ENCODE assay signal across 1 cellular context in genomic region chr1:43171876-43172531, GRCh38.
TF ChIP-seq lines count a peak whose summit lies in the region.

Gene CFAP57 (plus strand): TSS chr1:43172330. CDS start chr1:43172754, 424 bp downstream.
Gene EBNA1BP2 (minus strand): TSS chr1:43172290. CDS start chr1:43172118, 172 bp downstream.

TF ChIP-seq in K562, 482 proteins besides CTCF, POLR2A, EP300 and RAD21 (continued from another document):
- TF ChIP-seq ZNF280B (CRISPR knock-in tag; IDR thresholded peaks at IDR 0.05) (no peak), USF2 (CRISPR knock-in tag; IDR thresholded peaks at IDR 0.05) (0 out of 2 replicates have a peak, but pooled peaks have one; percentile 28), ZNF282 (CRISPR knock-in tag; IDR thresholded peaks at IDR 0.05) (no peak), DACH1 (IDR thresholded peaks at IDR 0.05; ENCODE audit: partially characterized antibody) (no peak), HNRNPH1 (optimal IDR thresholded peaks at IDR 0.05; ENCODE audit: low read depth, low read length) (no peak), NFATC3 (IDR thresholded peaks at IDR 0.05) (no peak), RBM34 (IDR thresholded peaks at IDR 0.05; ENCODE audit: borderline replicate concordance, insufficient read depth, low read length) (no peak), EP400 (IDR thresholded peaks at IDR 0.05) (peak; percentile 97), ZBTB34 (CRISPR knock-in tag; IDR thresholded peaks at IDR 0.05) (no peak), SNIP1 (IDR thresholded peaks at IDR 0.05; ENCODE audit: low read depth) (no peak), SIRT6 (IDR thresholded peaks at IDR 0.05; ENCODE audit: low read depth, low read length) (no peak), ZNF436 (CRISPR knock-in tag; IDR thresholded peaks at IDR 0.05) (no peak), ADNP (tag; IDR thresholded peaks at IDR 0.05) (no peak), ID3 (CRISPR knock-in tag; IDR thresholded peaks at IDR 0.05) (no peak), ID3 (tag; IDR thresholded peaks at IDR 0.05) (no peak), KLF10 (CRISPR knock-in tag; IDR thresholded peaks at IDR 0.05) (no peak), HIVEP1 (CRISPR knock-in tag; IDR thresholded peaks at IDR 0.05) (no peak), SETDB1 (IDR thresholded peaks at IDR 0.05; ENCODE audit: low read length) (peak; percentile 41), BRD9 (IDR thresholded peaks at IDR 0.05; ENCODE audit: low read depth, partially characterized antibody) (no peak), GTF2B (IDR thresholded peaks at IDR 0.05; ENCODE audit: extremely low read depth, insufficient read length) (no peak), NR4A1 (CRISPR knock-in tag; IDR thresholded peaks at IDR 0.05) (no peak), NR4A1 (tag; IDR thresholded peaks at IDR 0.05) (no peak), ZNF561 (CRISPR knock-in tag; conservative IDR thresholded peaks at IDR 0.05) (no peak), ZBTB26 (CRISPR knock-in tag; IDR thresholded peaks at IDR 0.05) (peak; percentile 63; the same call in 1 of the 2 replicates), RAD51 (IDR thresholded peaks at IDR 0.05; ENCODE audit: borderline replicate concordance, low read depth) (no peak), ZNF639 (CRISPR knock-in tag; conservative IDR thresholded peaks at IDR 0.05 in 1 of 2, IDR thresholded peaks at IDR 0.05 in 1 of 2) (peak in 1 of 2 experiments; percentile 53; a peak in 1 of 4 replicates), BRCA1 (IDR thresholded peaks at IDR 0.05) (no peak), BRCA1 (CRISPR knock-in tag; IDR thresholded peaks at IDR 0.05) (no peak; the same call in 1 of the 2 replicates), TAF7 (tag; IDR thresholded peaks at IDR 0.05) (no peak), RFX7 (CRISPR knock-in tag; IDR thresholded peaks at IDR 0.05) (no peak), TEAD4 (IDR thresholded peaks at IDR 0.05; ENCODE audit: low read length) (no peak), TEAD4 (CRISPR knock-in tag; IDR thresholded peaks at IDR 0.05; ENCODE audit: borderline replicate concordance) (no peak), NFXL1 (CRISPR knock-in tag; IDR thresholded peaks at IDR 0.05) (no peak), MXI1 (IDR thresholded peaks at IDR 0.05; ENCODE audit: low read depth, low read length) (peak; percentile 99), NR1H2 (CRISPR knock-in tag; IDR thresholded peaks at IDR 0.05) (no peak), SAFB (IDR thresholded peaks at IDR 0.05; ENCODE audit: borderline replicate concordance, low read depth, low read length) (no peak), RBFOX2 (IDR thresholded peaks at IDR 0.05; ENCODE audit: low read depth, low read length) (peak; percentile 94), MAFG (tag; conservative IDR thresholded peaks at IDR 0.05) (no peak), PCBP1 (IDR thresholded peaks at IDR 0.05; ENCODE audit: low read depth, low read length, poor library complexity, severe bottlenecking) (no peak)
TF ChIP-seq in K562: peak in this region for 124.
